Comparison of ENCODE assay signal across 26 cellular contexts in genomic region chr19:8071912-8072311, GRCh38. TPM values are rescaled to one million over a fixed set of nuclear protein-coding genes. Genes with fewer than 3 reads are reported as not detected.
"Had no signal": no experiment of that assay in that cellular context is flagged by ENCODE, and none has a peak within 500 bp of the region (broad histone marks: within the 10 kb centered on the region; RNA-seq: fewer than 3 reads in every experiment).

No MANE protein-coding gene starts in this region.

- H3K27me3 Mint-ChIP-seq: type B pancreatic cell had no signal

- H3K27me3 ChIP-seq: colonic mucosa, heart left ventricle, ovary, thyroid gland, uterus had no signal

- ATAC-seq: right cardiac atrium; stimulated activated naive CD8-positive, alpha-beta T cell treated with anti-CD3 and anti-CD28 coated beads, Interleukin-15, Interleukin-2, amounts not matched to agents 100 U/mL and 50 U/mL, for 24 hours had no signal

- H3K36me3 ChIP-seq: colonic mucosa, heart left ventricle, ovary, suprapubic skin, thyroid gland, uterus had no signal

- H3K4me3 Mint-ChIP-seq: stimulated activated effector memory CD8-positive, alpha-beta T cell treated with anti-CD3 and anti-CD28 coated beads, Interleukin-12 subunit alpha, Interleukin-12 subunit beta, amount 100 ng/mL, for 72 hours; type B pancreatic cell had no signal

- H3K27ac ChIP-seq: colonic mucosa, heart left ventricle, ovary, suprapubic skin, thyroid gland, uterus had no signal

- H3K4me3 ChIP-seq: colonic mucosa, heart left ventricle, ovary, suprapubic skin, thyroid gland, uterus had no signal

- H3K9me3 ChIP-seq: colonic mucosa, thyroid gland had no signal

- H3K27ac Mint-ChIP-seq: stimulated activated effector memory CD8-positive, alpha-beta T cell treated with anti-CD3 and anti-CD28 coated beads, Interleukin-12 subunit alpha, Interleukin-12 subunit beta, amount 100 ng/mL, for 72 hours; type B pancreatic cell had no signal

- DNase-seq: colonic mucosa; dermis blood vessel endothelial cell; erythroblast; foreskin melanocyte; heart left ventricle; hippocampal formation; kidney glomerular epithelial cell; mesendoderm; nucleus accumbens; ovary; right cardiac atrium; small intestine; stimulated activated CD4-positive, alpha-beta T cell treated with anti-CD3 and anti-CD28 coated beads, Interleukin-12 subunit alpha, Interleukin-12 subunit beta, amount 100 ng/mL, for 4 hours; stimulated activated CD8-positive, alpha-beta memory T cell treated with anti-CD3 and anti-CD28 coated beads, Interleukin-4, amount 100 ng/mL, for 48 hours; stimulated activated naive CD8-positive, alpha-beta T cell treated with anti-CD3 and anti-CD28 coated beads, Interleukin-15, Interleukin-2, amounts not matched to agents 100 U/mL and 50 U/mL, for 24 hours; thyroid gland; uterus had no signal

- FAIRE-seq: endothelial cell of umbilical vein, small intestine had no signal

- H3K36me3 Mint-ChIP-seq: stimulated activated effector memory CD8-positive, alpha-beta T cell treated with anti-CD3 and anti-CD28 coated beads, Interleukin-12 subunit alpha, Interleukin-12 subunit beta, amount 100 ng/mL, for 72 hours had no signal

- H3K4me1 ChIP-seq: colonic mucosa, heart left ventricle, suprapubic skin, thyroid gland, uterus had no signal

RNA-seq across cellular contexts. Expression of gene CCL25, which starts 19.4 kb away (rescaled TPM):
- total RNA-seq: colonic mucosa; dermis blood vessel endothelial cell; endothelial cell of umbilical vein; heart left ventricle; liver; lung microvascular endothelial cell; mononuclear cell; naive thymus-derived CD8-positive, alpha-beta T cell; ovary; posterior vena cava; right cardiac atrium; suprapubic skin; thyroid gland; uterus had no signal
- polyA plus RNA-seq: endothelial cell of umbilical vein, heart left ventricle, liver, ovary, right cardiac atrium had no signal
